Comparison of ENCODE assay signal across 12 cellular contexts in the genomic region with DNA sequence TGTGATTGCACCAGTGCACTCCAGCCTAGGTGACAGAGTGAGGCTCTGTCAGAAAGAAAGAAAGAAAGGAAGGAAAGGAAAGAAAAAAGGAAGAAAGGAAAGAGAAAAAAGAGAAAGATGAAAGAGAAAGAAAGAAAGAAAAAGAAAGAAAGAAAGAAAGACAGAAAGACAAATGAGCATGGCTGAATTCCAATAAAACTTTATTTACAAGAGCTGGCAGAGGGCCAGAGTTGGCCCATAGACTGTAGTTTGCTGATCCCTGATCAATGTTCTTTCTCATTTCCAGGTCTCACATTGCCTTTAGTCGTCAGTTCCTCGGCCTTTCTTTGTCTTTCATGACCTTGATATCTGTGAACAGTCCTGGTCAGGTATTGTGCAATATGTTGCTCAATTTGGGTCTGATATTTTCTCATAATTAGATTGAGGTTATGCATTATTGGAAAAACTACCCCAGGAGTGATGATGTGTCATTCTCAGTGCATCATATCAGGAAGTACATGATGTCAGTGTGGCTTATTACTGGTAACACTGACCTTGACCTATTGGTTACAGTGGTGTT.
A peak's percentile ranks its signal among the peaks of the same experiment; 100 is the strongest.
DNase-seq lines count a peak whose midpoint lies in the region; TF ChIP-seq lines count a peak whose summit lies in the region.
"Had no signal": no experiment of that assay in that cellular context is flagged by ENCODE, and none has a peak within 500 bp of the region (broad histone marks: within the 10 kb centered on the region; RNA-seq: fewer than 3 reads in every experiment).

No MANE protein-coding gene starts in this region.

- no peaks in the 10 kb centered on the region for H3K36me3 ChIP-seq in neural progenitor cell

- H3F3A ChIP-seq in neural progenitor cell (ENCODE audit: low read depth), result no peaks in the 10 kb centered on the region

- intact Hi-C loops in posterior vena cava (cut with DNase I), result no loop called here

- no peaks in the 10 kb centered on the region for H3K79me2 ChIP-seq in neural progenitor cell (ENCODE audit: low read depth)

- H3K27me3 ChIP-seq in neural progenitor cell, result no peaks in the 10 kb centered on the region

- no peak overlapping the region for H3K27ac ChIP-seq in neural progenitor cell
- H3K27ac ChIP-seq: KMS-11 had no signal

- no peaks in the 10 kb centered on the region for H3K9me3 ChIP-seq in neural progenitor cell (ENCODE audit: low read depth)

- H4K20me1 ChIP-seq in neural progenitor cell (ENCODE audit: low read depth), result no peaks in the 10 kb centered on the region

- no peak overlapping the region for H3K27ac Mint-ChIP-seq in neural progenitor cell

- H3K36me3 Mint-ChIP-seq in neural progenitor cell, result no peaks in the 10 kb centered on the region

- H3K4me1 ChIP-seq in neural progenitor cell, result no peaks in the 10 kb centered on the region

- H3K4me2 ChIP-seq in neural progenitor cell, result no peak overlapping the region
- H3K4me2 ChIP-seq: KMS-11 had no signal

- peaks cover 12% of the 10 kb centered on the region for H3K27me3 Mint-ChIP-seq in neural progenitor cell (ENCODE audit: insufficient read depth, low read depth)

- peaks cover 4% of the 10 kb centered on the region for H3K4me1 Mint-ChIP-seq in neural progenitor cell

- H3K4me3 Mint-ChIP-seq in neural progenitor cell, result no peak overlapping the region

- no peak overlapping the region for H3K9ac ChIP-seq in neural progenitor cell
- H3K9ac ChIP-seq: KMS-11 had no signal

- DNase-seq in HCEC 1CT, result peak; percentile 67
- peak; percentile 27 for DNase-seq in NOMO-1 treated with dmso at 0.1 percent for 144 hours (lab: John Stamatoyannopoulos, UW; ENCODE audit: unreplicated experiment)
- DNase-seq in dermis blood vessel endothelial cell, result peak; percentile 46
- peak; percentile 8 for DNase-seq in posterior vena cava (ENCODE audit: low spot score)
- DNase-seq in stimulated activated CD4-positive, alpha-beta T cell treated with anti-CD3 and anti-CD28 coated beads, Interleukin-2, amount 100 ng/mL, for 24 hours, result no peak
- DNase-seq in neural progenitor cell (ENCODE audit: low spot score), result no peak
- no peak for DNase-seq in NCI-H1436 (lab: John Stamatoyannopoulos, UW)
- DNase-seq in hypothalamus (lab: John Stamatoyannopoulos, UW), result no peak
- DNase-seq: activated CD4-positive, alpha-beta T cell treated with anti-CD3 and anti-CD28 coated beads for 4 hours; DMS79 treated with DMSO at 0.1 percent for 48 hours; NCI-H2227 treated with DMSO at 0.1 percent for 48 hours had no signal

- TF ChIP-seq CTCF in neural progenitor cell (IDR thresholded peaks at IDR 0.05), result no peak

- H2AFZ ChIP-seq in neural progenitor cell (replicated peaks), result no peak overlapping the region

- no peak overlapping the region for H3K4me3 ChIP-seq in neural progenitor cell

- no peaks in the 10 kb centered on the region for H3K9me3 Mint-ChIP-seq in neural progenitor cell

Comparison
In these comparisons a context has a peak if more than half of its experiments do, and no peak if none do; other contexts are left out.
1. DNase-seq: peak in HCEC 1CT (single experiment), NOMO-1 treated with dmso at 0.1 percent for 144 hours (single experiment), dermis blood vessel endothelial cell (single experiment) and posterior vena cava (single experiment); none in stimulated activated CD4-positive, alpha-beta T cell treated with anti-CD3 and anti-CD28 coated beads, Interleukin-2, amount 100 ng/mL, for 24 hours (0 of 2), neural progenitor cell (single experiment), NCI-H1436 (single experiment) and hypothalamus (0 of 51).